In the genomic region with DNA sequence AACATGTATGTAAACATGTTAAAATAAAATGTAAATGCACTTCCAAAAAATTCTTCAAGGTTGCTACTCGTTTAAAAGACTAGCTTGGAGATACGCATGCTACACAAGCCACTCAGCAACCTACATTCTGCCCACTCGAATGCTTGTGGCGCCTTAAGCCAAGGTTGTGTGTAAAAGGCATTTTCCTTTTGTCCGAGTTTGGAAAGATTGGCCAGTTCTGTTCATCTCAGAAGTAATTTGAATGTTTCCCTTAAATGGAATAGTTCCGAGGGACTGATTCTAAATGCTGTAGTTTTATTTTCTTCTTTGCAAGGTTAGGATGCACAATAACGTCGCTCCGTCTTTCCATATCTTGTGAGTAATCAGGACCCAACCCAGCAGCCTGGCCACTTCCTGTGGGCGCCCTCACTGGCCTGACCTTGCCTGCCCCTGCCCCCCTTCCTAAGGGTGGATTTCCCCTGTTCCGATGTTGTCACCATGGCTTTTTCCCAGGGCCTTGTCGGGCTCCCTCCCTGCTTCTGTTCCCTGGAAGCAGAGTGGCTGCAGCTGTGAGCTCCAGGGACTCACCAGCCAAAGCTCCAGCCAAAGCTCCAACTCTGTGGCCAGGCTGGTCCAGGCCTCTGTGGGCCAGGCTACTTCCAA, we compare ENCODE assay signal across 8 cellular contexts.
DNase-seq lines count a peak whose midpoint lies in the region; ATAC-seq and TF ChIP-seq lines count a peak whose summit lies in the region.
"Had no signal": no experiment of that assay in that cellular context is flagged by ENCODE, and none has a peak within 500 bp of the region (broad histone marks: within the 10 kb centered on the region; RNA-seq: fewer than 3 reads in every experiment).

No MANE protein-coding gene starts in this region.

- intact Hi-C loops in colonic mucosa (cut with DNase I) (no loop called here), testis (cut with DNase I; ENCODE audit: low total_unique reads) (no loop called here)

- H3K27ac ChIP-seq in RWPE1 (peak overlapping the region; percentile 71), colonic mucosa (peak overlapping the region; percentile 52), testis (peak overlapping the region; percentile 3 to 82)
- H3K27ac ChIP-seq: prostate gland had no signal

- no peak for ATAC-seq in GM19463 (IDR thresholded peaks at IDR 0.05; ENCODE audit: unreplicated experiment)

- DNase-seq in RWPE1 (ENCODE audit: low spot score) (peak; percentile 59), colonic mucosa (peak; percentile 49), lung microvascular endothelial cell (ENCODE audit: low read depth in 2 of 2) (peak; percentile 89 to 96), testis (peak; percentile 60), LoVo (ENCODE audit: low spot score) (no peak), DMS79 (lab: John Stamatoyannopoulos, UW) (no peak)

- no peaks in the 10 kb centered on the region for H3K27me3 ChIP-seq in colonic mucosa
- no peaks in the 10 kb centered on the region for H3K27me3 ChIP-seq in testis

- CTCF ChIA-PET in RWPE1 (lab: Yijun Ruan, JAX): no interaction called here

- WGBS in testis, 2 donors: 15 to 28% methylated on average over 12 of the region's 12 CpGs

- H3K36me3 ChIP-seq in colonic mucosa (no peaks in the 10 kb centered on the region), testis (ENCODE audit: low read depth, missing control alignments) (no peaks in the 10 kb centered on the region)
- H3K36me3 ChIP-seq: prostate gland had no signal

- no peak for TF ChIP-seq POLR2A in testis (IDR thresholded peaks at IDR 0.05)

- H3K9me3 ChIP-seq in colonic mucosa: no peaks in the 10 kb centered on the region
- H3K9me3 ChIP-seq in testis: no peaks in the 10 kb centered on the region
- H3K9me3 ChIP-seq: prostate gland had no signal

- H3K9ac ChIP-seq in colonic mucosa (ENCODE audit: low read depth in 2 of 2, low read length in 2 of 2): no peak overlapping the region

- H3K4me1 ChIP-seq in colonic mucosa (no peaks in the 10 kb centered on the region), testis (peaks cover 31% of the 10 kb centered on the region)
- H3K4me1 ChIP-seq: prostate gland had no signal

- POLR2A ChIA-PET in RWPE1 (lab: Yijun Ruan, JAX; ENCODE audit: low non-redundant PET): no interaction called here

- H3K4me3 ChIP-seq in colonic mucosa (no peak overlapping the region), testis (no peak overlapping the region)
- H3K4me3 ChIP-seq: prostate gland had no signal

- TF ChIP-seq CTCF in RWPE1 (conservative IDR thresholded peaks at IDR 0.05; ENCODE audit: low read depth): no peak
- no peak for TF ChIP-seq CTCF in colonic mucosa (IDR thresholded peaks at IDR 0.05)
- TF ChIP-seq CTCF in testis (IDR thresholded peaks at IDR 0.05): no peak

Comparison
In these comparisons a context has a peak if more than half of its experiments do, and no peak if none do; other contexts are left out.
1. DNase-seq: peak in RWPE1 (single experiment), colonic mucosa (single experiment), lung microvascular endothelial cell (2 of 2) and testis (single experiment); none in LoVo (single experiment) and DMS79 (single experiment).
2. Peak in every context shown above with its lines, with median percentiles within 50 percentile points of each other: H3K27ac ChIP-seq.